ENCODE assay signal across 10 cellular contexts in genomic region chr22:46055176-46055850, GRCh38.
DNase-seq lines count a peak whose midpoint lies in the region; ATAC-seq and TF ChIP-seq lines count a peak whose summit lies in the region.
"Had no signal": no experiment of that assay in that cellular context is flagged by ENCODE, and none has a peak within 500 bp of the region (broad histone marks: within the 10 kb centered on the region; RNA-seq: fewer than 3 reads in every experiment).

No MANE protein-coding gene starts in this region.

- H3K9me3 ChIP-seq in ascending aorta (no peaks in the 10 kb centered on the region), tibial artery (no peaks in the 10 kb centered on the region)
- H3K9me3 ChIP-seq: Caco-2 had no signal

- intact Hi-C loops in ascending aorta (cut with DNase I) (loop anchor here (10.0 kb wide), 1 partner anchor 49 kb away; no protein-coding TSS in a partner anchor), tibial artery (cut with DNase I; ENCODE audit: low total_unique reads) (no loop called here)

- H3K4me3 ChIP-seq in ascending aorta (peak overlapping the region; percentile 73 to 85), tibial artery (peak overlapping the region; percentile 84 to 96)

- no peak for ATAC-seq in activated CD4-positive, CD25-positive, alpha-beta regulatory T cell treated with anti-CD3 and anti-CD28 coated beads, Interleukin-2, amount 50 U/mL, for 24 hours
- peak; percentile 23 for ATAC-seq in left lobe of liver

- DNase-seq in activated CD4-positive, CD25-positive, alpha-beta regulatory T cell treated with anti-CD3 and anti-CD28 coated beads, Interleukin-2, amount 50 U/mL, for 72 hours = peak; percentile 27
- peak; percentile 14 to 73 for DNase-seq in ascending aorta (ENCODE audit: low spot score in 2 of 2)
- peak; percentile 77 for DNase-seq in left lobe of liver (ENCODE audit: low spot score)
- DNase-seq in tibial artery = peak; percentile 57 to 92
- DNase-seq in NOMO-1 treated with DMSO at 0.1 percent for 48 hours (lab: John Stamatoyannopoulos, UW; ENCODE audit: unreplicated experiment) = no peak
- DNase-seq in HCEC 1CT = no peak
- no peak for DNase-seq in NCI-H524 treated with DMSO at 0.1 percent for 48 hours (lab: John Stamatoyannopoulos, UW)
- DNase-seq: stimulated activated naive CD4-positive, alpha-beta T cell had no signal

- TF ChIP-seq CTCF in ascending aorta (IDR thresholded peaks at IDR 0.05) (no peak), tibial artery (IDR thresholded peaks at IDR 0.05) (no peak)

- no peaks in the 10 kb centered on the region for H3K36me3 ChIP-seq in ascending aorta
- peaks cover 0 to 6% (median 0%) of the 10 kb centered on the region in 3 donors for H3K36me3 ChIP-seq in tibial artery

- H3K27ac ChIP-seq in ascending aorta = peak overlapping the region; percentile 97 to 98
- H3K27ac ChIP-seq in tibial artery = peak overlapping the region; percentile 98 to 99

- H3K4me1 ChIP-seq in ascending aorta (peaks cover 23 to 58% of the 10 kb centered on the region in 2 donors), tibial artery (peaks cover 0 to 83% (median 60%) of the 10 kb centered on the region in 4 donors)
- H3K4me1 ChIP-seq: Caco-2 had no signal

- H3K27me3 ChIP-seq in ascending aorta (no peaks in the 10 kb centered on the region), tibial artery (no peaks in the 10 kb centered on the region)

Comparison
In these comparisons a context has a peak if more than half of its experiments do, and no peak if none do; other contexts are left out.
1. DNase-seq: peak in activated CD4-positive, CD25-positive, alpha-beta regulatory T cell treated with anti-CD3 and anti-CD28 coated beads, Interleukin-2, amount 50 U/mL, for 72 hours (single experiment), ascending aorta (2 of 2), left lobe of liver (single experiment) and tibial artery (2 of 2); none in NOMO-1 treated with DMSO at 0.1 percent for 48 hours (single experiment), HCEC 1CT (single experiment) and NCI-H524 treated with DMSO at 0.1 percent for 48 hours (single experiment).